Comparison of ENCODE assay signal across 7 cellular contexts in the genomic region with DNA sequence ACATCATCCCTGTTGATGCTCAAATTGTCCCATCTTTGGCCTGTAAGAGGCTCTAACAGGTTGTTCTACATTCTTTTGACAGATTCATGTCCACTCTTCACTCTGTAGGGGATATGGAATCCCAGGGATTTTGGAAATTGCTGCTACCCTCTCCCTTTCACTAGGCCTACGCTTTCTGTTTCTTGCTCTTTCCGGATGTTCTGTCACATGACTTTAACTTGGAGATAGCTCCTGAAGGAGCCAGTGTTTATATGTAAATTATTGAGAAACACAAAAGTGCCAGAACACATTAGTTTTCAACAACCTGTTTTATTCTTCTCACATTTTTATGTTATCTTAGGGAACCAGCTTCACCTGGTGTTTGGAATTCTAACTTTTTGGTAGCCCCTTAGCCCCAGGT.
"Had no signal": no experiment of that assay in that cellular context is flagged by ENCODE, and none has a peak within 500 bp of the region (broad histone marks: within the 10 kb centered on the region; RNA-seq: fewer than 3 reads in every experiment).

No MANE protein-coding gene starts in this region.

- H3K36me3 Mint-ChIP-seq: IgD-negative memory B cell had no signal

- H2AFZ ChIP-seq: GM23248 had no signal

- DNase-seq: GM23248, H7, KBM-7 had no signal

- H3K27me3 Mint-ChIP-seq: IgD-negative memory B cell had no signal

- H3K27ac Mint-ChIP-seq: IgD-negative memory B cell had no signal

- H3K27ac ChIP-seq: GM23248, KMS-11 had no signal

- H3K4me2 ChIP-seq: KMS-11 had no signal

- H3K4me3 Mint-ChIP-seq: IgD-negative memory B cell had no signal

- H3K4me1 ChIP-seq: HAP-1 had no signal

- H3K4me3 ChIP-seq: GM23248, HAP-1 had no signal

- H3K36me3 ChIP-seq: HAP-1 had no signal

- H3K9me3 ChIP-seq: HAP-1 had no signal

- ATAC-seq: HCT116 had no signal

- H3K9ac ChIP-seq: GM23248, KMS-11 had no signal

- H3K9me3 Mint-ChIP-seq: IgD-negative memory B cell had no signal
